ENCODE assay signal across 9 cellular contexts in genomic region chr22:21020802-21021429, GRCh38. TPM values are rescaled to one million over a fixed set of nuclear protein-coding genes. Genes with fewer than 3 reads are reported as not detected.
A peak's percentile ranks its signal among the peaks of the same experiment; 100 is the strongest.
DNase-seq lines count a peak whose midpoint lies in the region; ATAC-seq and TF ChIP-seq lines count a peak whose summit lies in the region.
"Had no signal": no experiment of that assay in that cellular context is flagged by ENCODE, and none has a peak within 500 bp of the region (broad histone marks: within the 10 kb centered on the region; RNA-seq: fewer than 3 reads in every experiment).

No MANE protein-coding gene starts in this region.

- in situ Hi-C loops in GM13976 (cut with MboI; ENCODE audit: low sequenced_read_pairs, unreplicated experiment): no loop called here

- H3K4me1 ChIP-seq in left lung (no peaks in the 10 kb centered on the region), ascending aorta (peaks cover 0 to 2% of the 10 kb centered on the region in 2 donors)

- H3K9me3 ChIP-seq in left lung (no peaks in the 10 kb centered on the region), ascending aorta (no peaks in the 10 kb centered on the region)
- H3K9me3 ChIP-seq: SJCRH30, stomach had no signal

- H3K36me3 ChIP-seq in left lung: no peaks in the 10 kb centered on the region
- H3K36me3 ChIP-seq in ascending aorta: no peaks in the 10 kb centered on the region
- H3K36me3 ChIP-seq: SJCRH30, stomach had no signal

- H3K27me3 ChIP-seq in left lung (no peaks in the 10 kb centered on the region), ascending aorta (no peaks in the 10 kb centered on the region)
- H3K27me3 ChIP-seq: SJCRH30, stomach had no signal

- DNase-seq in COLO668 (lab: John Stamatoyannopoulos, UW; ENCODE audit: unreplicated experiment) (peak; percentile 20), GM13976 (ENCODE audit: low spot score) (peak; percentile 75), left lung (peak in 1 of 2 donors; percentile 8), NCI-H2081 treated with DMSO at 0.1 percent for 48 hours (lab: John Stamatoyannopoulos, UW) (no peak), NCI-H345 treated with DMSO at 0.1 percent for 48 hours (lab: John Stamatoyannopoulos, UW; ENCODE audit: unreplicated experiment) (no peak), ascending aorta (ENCODE audit: low spot score in 2 of 2) (no peak)
- DNase-seq: stomach had no signal

- H3K27ac ChIP-seq in left lung: no peak overlapping the region
- no peak overlapping the region for H3K27ac ChIP-seq in ascending aorta
- H3K27ac ChIP-seq: SJCRH30, stomach had no signal

- peak; percentile 23 for TF ChIP-seq CTCF in GM13976 (IDR thresholded peaks at IDR 0.05; ENCODE audit: borderline replicate concordance, control extremely low read depth, extremely low read depth, insufficient read depth, missing control alignments)
- no peak for TF ChIP-seq CTCF in left lung (IDR thresholded peaks at IDR 0.05)
- TF ChIP-seq CTCF in ascending aorta (IDR thresholded peaks at IDR 0.05): no peak

- intact Hi-C loops in left lung (cut with DNase I): no loop called here
- intact Hi-C loops in ascending aorta (cut with DNase I): no loop called here

- H3K4me3 ChIP-seq in left lung: no peak overlapping the region
- no peak overlapping the region for H3K4me3 ChIP-seq in ascending aorta
- H3K4me3 ChIP-seq: SJCRH30, stomach had no signal

- ATAC-seq in SK-N-SH treated with all-trans-retinoic acid at 6 μM for 48 hours (peak; percentile 76), left lung (peak; percentile 46)

TF ChIP-seq in SK-N-SH treated with all-trans-retinoic acid at 6 μM for 48 hours, 23 proteins besides CTCF, POLR2A, EP300 and RAD21:
- no peak for TF ChIP-seq OSR1 (CRISPR knock-in tag; IDR thresholded peaks at IDR 0.05)

RNA-seq across cellular contexts. Expression of gene P2RX6, which starts 6.0 kb away (rescaled TPM):
- total RNA-seq in left lung (1 to 10 TPM in 1 of 2 donors, under 1 TPM in 1; 0.20 to 1.7 TPM), ascending aorta (not detected)

RNA-seq across cellular contexts. Expression of gene SLC7A4, which starts 11.4 kb away (rescaled TPM):
- total RNA-seq in left lung (1 to 10 TPM in 1 of 2 donors, under 1 TPM in 1; 0.31 to 3.0 TPM), ascending aorta (20.4 TPM)
- total RNA-seq: SJCRH30 had no signal

RNA-seq across cellular contexts. Expression of gene THAP7, which starts 19.0 kb away (rescaled TPM):
- total RNA-seq in left lung (10 to 100 TPM; 17.8 to 23.8 TPM), ascending aorta (37.9 TPM)

RNA-seq across cellular contexts. Expression of gene LRRC74B, which starts 24.8 kb away (rescaled TPM):
- total RNA-seq in left lung (under 1 TPM in 1 of 2 donors, not detected in 1; 0.94 TPM), ascending aorta (2.6 TPM)
- total RNA-seq: SJCRH30, stomach had no signal

RNA-seq across cellular contexts. Expression of gene LZTR1, which starts 38.8 kb away (rescaled TPM):
- total RNA-seq in left lung: 10 to 100 TPM; 60.0 to 71.9 TPM
- 72.8 TPM for total RNA-seq in ascending aorta

Comparison
In these comparisons a context has a peak if more than half of its experiments do, and no peak if none do; other contexts are left out.
1. DNase-seq: peak in COLO668 (single experiment) and GM13976 (single experiment); none in NCI-H2081 treated with DMSO at 0.1 percent for 48 hours (single experiment), NCI-H345 treated with DMSO at 0.1 percent for 48 hours (single experiment) and ascending aorta (0 of 2).